Comparison of ENCODE assay signal across 2 cellular contexts in genomic region chr10:73909716-73910115, GRCh38.
A peak's percentile ranks its signal among the peaks of the same experiment; 100 is the strongest.
TF ChIP-seq lines count a peak whose summit lies in the region.

No MANE protein-coding gene starts in this region.

TF ChIP-seq in A549, 52 proteins besides CTCF, POLR2A, EP300 and RAD21:
- TF ChIP-seq FOXS1 (CRISPR knock-in tag; IDR thresholded peaks at IDR 0.05), result no peak
- 0 out of 2 replicates have a peak, but pooled peaks have one; percentile 44 for TF ChIP-seq RARB (CRISPR knock-in tag; IDR thresholded peaks at IDR 0.05)

TF ChIP-seq in K562, 482 proteins besides CTCF, POLR2A, EP300 and RAD21:
- TF ChIP-seq DDX20 (tag; IDR thresholded peaks at IDR 0.05; ENCODE audit: low read depth) (no peak), ZNF785 (CRISPR knock-in tag; IDR thresholded peaks at IDR 0.05) (no peak), SRSF3 (IDR thresholded peaks at IDR 0.05; ENCODE audit: insufficient read depth, low read length) (no peak), SNIP1 (IDR thresholded peaks at IDR 0.05; ENCODE audit: low read depth) (no peak), SLC30A9 (CRISPR knock-in tag; IDR thresholded peaks at IDR 0.05) (no peak), LCOR (CRISPR knock-in tag; IDR thresholded peaks at IDR 0.05) (no peak), SRF (CRISPR knock-in tag; IDR thresholded peaks at IDR 0.05) (no peak), ZHX1 (conservative IDR thresholded peaks at IDR 0.05; ENCODE audit: low read length) (no peak), HEY1 (CRISPR knock-in tag; IDR thresholded peaks at IDR 0.05; ENCODE audit: borderline replicate concordance) (no peak), TEAD2 (tag; IDR thresholded peaks at IDR 0.05) (no peak), SMAD4 (CRISPR knock-in tag; conservative IDR thresholded peaks at IDR 0.05) (no peak), REST (CRISPR knock-in tag; IDR thresholded peaks at IDR 0.05; ENCODE audit: low read depth) (no peak), HNRNPLL (IDR thresholded peaks at IDR 0.05; ENCODE audit: low read depth, low read length, poor library complexity, severe bottlenecking) (no peak), ZNF668 (CRISPR knock-in tag; IDR thresholded peaks at IDR 0.05) (no peak)
